In the genomic region with DNA sequence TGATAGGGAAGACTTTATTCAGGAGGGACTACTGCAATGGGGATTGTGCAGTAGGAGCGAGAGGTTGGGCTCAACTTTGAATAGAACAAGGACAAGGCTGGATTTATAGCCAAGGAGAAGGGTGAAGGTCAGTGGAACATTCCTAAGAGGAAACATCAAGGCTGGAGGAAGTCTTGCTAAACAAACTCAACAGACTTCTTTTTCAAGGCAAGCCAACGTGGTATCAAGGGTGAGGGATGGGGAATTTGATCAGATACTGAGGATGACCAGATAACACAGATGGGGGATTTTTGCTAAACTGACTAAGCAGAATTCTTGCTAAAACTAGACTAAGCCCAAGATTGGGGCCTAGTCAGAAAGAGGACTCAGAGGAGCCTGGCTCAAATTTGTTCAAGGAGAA, we compare ENCODE assay signal across 19 cellular contexts.
DNase-seq lines count a peak whose midpoint lies in the region; ATAC-seq, FAIRE-seq and TF ChIP-seq lines count a peak whose summit lies in the region.
"Had no signal": no experiment of that assay in that cellular context is flagged by ENCODE, and none has a peak within 500 bp of the region (broad histone marks: within the 10 kb centered on the region; RNA-seq: fewer than 3 reads in every experiment).

No MANE protein-coding gene starts in this region.

- DNase-seq in AG04450 (ENCODE audit: low read depth, low spot score) = no peak
- DNase-seq in T-helper 17 cell = no peak
- peak; percentile 7 to 51 for DNase-seq in erythroblast (lab: John Stamatoyannopoulos, UW)
- DNase-seq in left kidney (ENCODE audit: low read depth, low spot score) = peak; percentile 42
- no peak for DNase-seq in esophagus squamous epithelium (lab: John Stamatoyannopoulos, UW)
- no peak for DNase-seq in activated naive CD4-positive, alpha-beta T cell treated with anti-CD3 and anti-CD28 coated beads, Interleukin-2, amount 50 U/mL, for 72 hours (ENCODE audit: low spot score in 2 of 2)
- no peak for DNase-seq in small intestine
- DNase-seq: AML-193; Calu3; CD8-positive, alpha-beta memory T cell; DMS79; EL; H7 had no signal

- no peak for FAIRE-seq in small intestine (lab: Jason Lieb, UNC)
- FAIRE-seq: G401.6, GM12892 had no signal

- TF ChIP-seq POLR2A in erythroblast (IDR thresholded peaks at IDR 0.05; ENCODE audit: low read length) = no peak
- no peak for TF ChIP-seq POLR2A in esophagus squamous epithelium (IDR thresholded peaks at IDR 0.05)

- H3K9me3 ChIP-seq in AG04450 (ENCODE audit: control insufficient read depth, insufficient read depth, low read length) (no peaks in the 10 kb centered on the region), T-helper 17 cell (ENCODE audit: control insufficient read depth, low read length, poor library complexity, severe bottlenecking) (no peaks in the 10 kb centered on the region), esophagus squamous epithelium (no peaks in the 10 kb centered on the region), small intestine (ENCODE audit: control insufficient read depth, low read depth) (no peaks in the 10 kb centered on the region)
- H3K9me3 ChIP-seq: BLaER1 had no signal

- H3K4me3 ChIP-seq in AG04450 (ENCODE audit: low read depth, low read length) = no peak overlapping the region
- no peak overlapping the region for H3K4me3 ChIP-seq in esophagus squamous epithelium
- no peak overlapping the region for H3K4me3 ChIP-seq in small intestine (ENCODE audit: low read depth in 1 of 2, low read length in 2 of 2)
- H3K4me3 ChIP-seq: BLaER1, GM23338 had no signal

- H3K9me3 Mint-ChIP-seq in activated naive CD4-positive, alpha-beta T cell treated with anti-CD3 and anti-CD28 coated beads, Interleukin-2, amount 50 U/mL, for 72 hours = no peaks in the 10 kb centered on the region
- H3K9me3 Mint-ChIP-seq: CD8-positive, alpha-beta memory T cell; GM23338 had no signal

- peak overlapping the region; percentile 11 for H3K27ac ChIP-seq in AG04450 (ENCODE audit: low read depth, low read length)
- no peak overlapping the region for H3K27ac ChIP-seq in esophagus squamous epithelium
- H3K27ac ChIP-seq in small intestine (ENCODE audit: low read depth in 1 of 2, low read length in 1 of 2) = no peak overlapping the region
- H3K27ac ChIP-seq: 22Rv1, BLaER1 had no signal

- H3K4me1 Mint-ChIP-seq in T-helper 17 cell = peaks cover 8% of the 10 kb centered on the region
- H3K4me1 Mint-ChIP-seq: GM23338 had no signal

- no peaks in the 10 kb centered on the region for H3K27me3 Mint-ChIP-seq in T-helper 17 cell
- H3K27me3 Mint-ChIP-seq: CD8-positive, alpha-beta memory T cell had no signal

- H3K27me3 ChIP-seq in AG04450 (ENCODE audit: control insufficient read depth, insufficient read depth, low read length) = no peaks in the 10 kb centered on the region
- H3K27me3 ChIP-seq in esophagus squamous epithelium = no peaks in the 10 kb centered on the region
- no peaks in the 10 kb centered on the region for H3K27me3 ChIP-seq in small intestine (ENCODE audit: control insufficient read depth in 2 of 2, insufficient read depth in 2 of 2, low read length in 2 of 2)
- H3K27me3 ChIP-seq: BLaER1 had no signal

- H3K36me3 ChIP-seq in esophagus squamous epithelium = no peaks in the 10 kb centered on the region
- no peaks in the 10 kb centered on the region for H3K36me3 ChIP-seq in small intestine (ENCODE audit: control insufficient read depth in 2 of 2, insufficient read depth in 2 of 2, low read length in 2 of 2)
- H3K36me3 ChIP-seq: BLaER1 had no signal

- POLR2A ChIA-PET in AG04450 (lab: Yijun Ruan, JAX) = no interaction called here

- CTCF ChIA-PET in AG04450 (lab: Charles Lee) = interaction anchor here (0.6 kb wide), 1 partner anchor 821 kb away, joined by 5 read pairs; no protein-coding TSS in a partner anchor

- WGBS in esophagus squamous epithelium, 2 donors = 69 to 78% methylated on average over 2 of the region's 2 CpGs
- WGBS in small intestine, 3 donors = 34 to 59% (median 42%) methylated on average over 2 of the region's 2 CpGs

- ATAC-seq in T-helper 17 cell = no peak
- no peak for ATAC-seq in activated naive CD4-positive, alpha-beta T cell treated with anti-CD3 and anti-CD28 coated beads, Interleukin-2, amount 50 U/mL, for 72 hours
- ATAC-seq in HG02885 (IDR thresholded peaks at IDR 0.05; ENCODE audit: poor library complexity, unreplicated experiment) = no peak
- ATAC-seq: GM23338 had no signal

- H3K4me1 ChIP-seq in esophagus squamous epithelium (peaks cover 0 to 3% (median 0%) of the 10 kb centered on the region in 3 donors), small intestine (ENCODE audit: control insufficient read depth in 2 of 2, insufficient read depth in 1 of 2, low read depth in 1 of 2, low read length in 1 of 2) (peaks cover 0 to 2% of the 10 kb centered on the region in 2 donors)
- H3K4me1 ChIP-seq: BLaER1 had no signal

- no peaks in the 10 kb centered on the region for H3K36me3 Mint-ChIP-seq in T-helper 17 cell (ENCODE audit: low read depth)
- no peaks in the 10 kb centered on the region for H3K36me3 Mint-ChIP-seq in activated naive CD4-positive, alpha-beta T cell treated with anti-CD3 and anti-CD28 coated beads, Interleukin-2, amount 50 U/mL, for 72 hours
- H3K36me3 Mint-ChIP-seq: CD8-positive, alpha-beta memory T cell had no signal

- no peak overlapping the region for H3K4me3 Mint-ChIP-seq in T-helper 17 cell
- H3K4me3 Mint-ChIP-seq: GM23338 had no signal

- TF ChIP-seq CTCF in AG04450 (IDR thresholded peaks at IDR 0.05; ENCODE audit: low read depth, low read length) (no peak), esophagus squamous epithelium (IDR thresholded peaks at IDR 0.05) (no peak)

- peak overlapping the region; percentile 14 for H3K27ac Mint-ChIP-seq in T-helper 17 cell
- no peak overlapping the region for H3K27ac Mint-ChIP-seq in activated naive CD4-positive, alpha-beta T cell treated with anti-CD3 and anti-CD28 coated beads, Interleukin-2, amount 50 U/mL, for 72 hours
- H3K27ac Mint-ChIP-seq: CD8-positive, alpha-beta memory T cell; GM23338 had no signal

- intact Hi-C loops in esophagus squamous epithelium (cut with DNase I) = no loop called here

Comparison
In these comparisons a context has a peak if more than half of its experiments do, and no peak if none do; other contexts are left out.
1. DNase-seq: peak in erythroblast (2 of 2) and left kidney (single experiment); none in AG04450 (single experiment), T-helper 17 cell (0 of 3), esophagus squamous epithelium (single experiment), activated naive CD4-positive, alpha-beta T cell treated with anti-CD3 and anti-CD28 coated beads, Interleukin-2, amount 50 U/mL, for 72 hours (0 of 2) and small intestine (single experiment).